In the genomic region with DNA sequence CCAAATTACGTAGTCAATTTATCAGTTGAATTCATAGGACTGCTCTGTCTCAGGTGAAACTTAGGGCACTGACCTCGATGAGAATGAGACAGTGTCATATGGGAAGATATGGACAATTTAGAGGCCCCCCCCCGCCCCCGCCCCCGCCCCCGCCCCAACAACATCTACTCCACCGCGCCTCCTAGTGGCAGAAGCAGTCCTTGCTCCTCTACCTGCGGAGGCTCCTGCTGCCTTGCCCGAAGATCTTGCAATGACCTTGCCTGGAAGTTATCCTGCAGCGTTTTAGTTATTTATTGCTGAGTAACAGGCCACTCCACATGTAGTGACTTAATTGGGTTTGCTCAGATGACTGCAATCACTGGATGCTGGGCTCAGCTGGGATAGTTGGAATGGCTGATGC, we compare ENCODE assay signal across 8 cellular contexts. TPM values are rescaled to one million over a fixed set of nuclear protein-coding genes. Genes with fewer than 3 reads are reported as not detected.
A peak's percentile ranks its signal among the peaks of the same experiment; 100 is the strongest.
DNase-seq lines count a peak whose midpoint lies in the region; ATAC-seq, FAIRE-seq and TF ChIP-seq lines count a peak whose summit lies in the region.

No MANE protein-coding gene starts in this region.

- H2AFZ ChIP-seq in SU-DHL-6 (ENCODE audit: low read depth, low read length, severe bottlenecking): no peak overlapping the region
- H2AFZ ChIP-seq in GM12878 (ENCODE audit: control insufficient read depth, low read depth, low read length): no peak overlapping the region

- H3K36me3 ChIP-seq in SU-DHL-6 (ENCODE audit: low read length): no peaks in the 10 kb centered on the region
- no peaks in the 10 kb centered on the region; a peak in 1 of 4 replicates for H3K36me3 ChIP-seq in GM12878 (ENCODE audit: control insufficient read depth in 2 of 2, insufficient read depth in 2 of 2, low read length in 1 of 2)
- H3K36me3 ChIP-seq in right lobe of liver: peaks cover 0 to 10% (median 5%) of the 10 kb centered on the region in 4 donors
- H3K36me3 ChIP-seq in thoracic aorta: peaks cover 15% of the 10 kb centered on the region

- RAD21 ChIA-PET in GM12878 (lab: Charles Lee; ENCODE audit: unreplicated experiment): interaction anchor here (0.6 kb wide), 1 partner anchor 188 kb away, joined by 3 read pairs; no protein-coding TSS in a partner anchor

- no peaks in the 10 kb centered on the region for H3K9me3 ChIP-seq in SU-DHL-6 (ENCODE audit: insufficient read depth, low read length)
- H3K9me3 ChIP-seq in GM12878 (replicated peaks; ENCODE audit: control insufficient read depth, insufficient read depth, low read length): no peaks in the 10 kb centered on the region
- H3K9me3 ChIP-seq in right lobe of liver: no peaks in the 10 kb centered on the region
- H3K9me3 ChIP-seq in thoracic aorta: no peaks in the 10 kb centered on the region

- no peak for TF ChIP-seq POLR2A in GM12878 (IDR thresholded peaks at IDR 0.05; ENCODE audit: low read depth, low read length)
- no peak for TF ChIP-seq POLR2A in right lobe of liver (IDR thresholded peaks at IDR 0.05)

- intact Hi-C loops in GM12878 (cut with micrococcal nuclease; ENCODE audit: unreplicated experiment): no loop called here
- intact Hi-C loops in right lobe of liver (cut with DNase I): no loop called here

- H3K9me2 ChIP-seq in SU-DHL-6 (replicated peaks; ENCODE audit: insufficient read depth, low read length): no peaks in the 10 kb centered on the region

- no peak for TF ChIP-seq EP300 in GM12878 (IDR thresholded peaks at IDR 0.05; ENCODE audit: borderline replicate concordance in 1 of 2, control insufficient read depth in 1 of 2, low read depth in 2 of 2, low read length in 2 of 2)

- peak; percentile 13 for TF ChIP-seq CTCF in SU-DHL-6 (IDR thresholded peaks at IDR 0.05; ENCODE audit: insufficient read depth, low read length, poor library complexity, severe bottlenecking)
- TF ChIP-seq CTCF in GM12878 (IDR thresholded peaks at IDR 0.05 in 2 of 3, conservative IDR thresholded peaks at IDR 0.05 in 1 of 3; ENCODE audit: control insufficient read depth in 2 of 3, extremely low read depth in 1 of 3, insufficient read depth in 1 of 3, low read depth in 3 of 3, low read length in 3 of 3): peak; percentile 11 to 28 (median 25); a peak in 3 of 6 replicates
- peak; percentile 11 to 55 (median 47) for TF ChIP-seq CTCF in right lobe of liver (IDR thresholded peaks at IDR 0.05)
- TF ChIP-seq CTCF in thoracic aorta (IDR thresholded peaks at IDR 0.05): peak; percentile 72

- SMC1A ChIA-PET in GM12878 (lab: Charles Lee; ENCODE audit: uncharacterized antibody, unreplicated experiment): interaction anchor here (0.8 to 1.0 kb wide), 2 partner anchors 12 to 14 kb away, joined by 3 read pairs; no protein-coding TSS in a partner anchor

- BruUV-seq in GM12878 (replicated peaks; lab: Mats Ljungman, UMichigan): no TSS peak

- no peaks in the 10 kb centered on the region for H3F3A ChIP-seq in SU-DHL-6 (ENCODE audit: insufficient read depth)

- H3K9ac ChIP-seq in SU-DHL-6 (ENCODE audit: low read length) (no peak overlapping the region), GM12878 (ENCODE audit: control insufficient read depth, insufficient read depth, low read length) (no peak overlapping the region)

- no peak for ATAC-seq in GM12878
- ATAC-seq in right lobe of liver: peak; percentile 47 to 59 (median 53)
- no peak for ATAC-seq in thoracic aorta (ENCODE audit: insufficient number of reproducible peaks, low FRiP score, low read depth)
- no peak for ATAC-seq in esophagus mucosa
- ATAC-seq in HG02852 (IDR thresholded peaks at IDR 0.05; ENCODE audit: unreplicated experiment): no peak

- H3K79me2 ChIP-seq in SU-DHL-6 (ENCODE audit: insufficient read depth, low read length): no peaks in the 10 kb centered on the region
- no peaks in the 10 kb centered on the region for H3K79me2 ChIP-seq in GM12878 (ENCODE audit: control insufficient read depth, insufficient read depth, low read length)

- no peak overlapping the region for H3K4me3 ChIP-seq in SU-DHL-6 (ENCODE audit: insufficient read depth, low read length, poor library complexity, severe bottlenecking)
- no peak overlapping the region for H3K4me3 ChIP-seq in GM12878
- no peak overlapping the region for H3K4me3 ChIP-seq in right lobe of liver
- H3K4me3 ChIP-seq in thoracic aorta: no peak overlapping the region

- H3K27me3 ChIP-seq in SU-DHL-6 (ENCODE audit: low read length) (no peaks in the 10 kb centered on the region), GM12878 (replicated peaks in 1 of 2; ENCODE audit: control insufficient read depth in 2 of 2, insufficient read depth in 2 of 2, low read length in 1 of 2) (no peaks in the 10 kb centered on the region), right lobe of liver (no peaks in the 10 kb centered on the region), thoracic aorta (replicated peaks; ENCODE audit: insufficient read depth) (no peaks in the 10 kb centered on the region)

- H3K4me2 ChIP-seq in SU-DHL-6 (ENCODE audit: low read depth, low read length, poor library complexity, severe bottlenecking): no peak overlapping the region
- no peak overlapping the region for H3K4me2 ChIP-seq in GM12878 (ENCODE audit: control insufficient read depth, insufficient read depth)

- FAIRE-seq in GM12878 (lab: Jason Lieb, UNC): no peak

- 0 out of 2 replicates have a peak, but pooled peaks have one; percentile 10 for TF ChIP-seq RAD21 in GM12878 (IDR thresholded peaks at IDR 0.05; ENCODE audit: insufficient read depth, low read depth, low read length)

- peaks cover 9% of the 10 kb centered on the region; the same call in 1 of the 2 replicates for H3K4me1 ChIP-seq in GM12878 (ENCODE audit: control insufficient read depth, insufficient read depth, low read length)
- H3K4me1 ChIP-seq in right lobe of liver: peaks cover 0 to 2% (median 0%) of the 10 kb centered on the region in 4 donors
- peaks cover 3 to 10% of the 10 kb centered on the region in 2 donors for H3K4me1 ChIP-seq in thoracic aorta (ENCODE audit: control insufficient read depth in 1 of 2, low read depth in 2 of 2)

- H4K20me1 ChIP-seq in SU-DHL-6 (ENCODE audit: low read depth, low read length): no peaks in the 10 kb centered on the region
- no peaks in the 10 kb centered on the region for H4K20me1 ChIP-seq in GM12878 (ENCODE audit: control insufficient read depth, insufficient read depth)

- WGBS in GM12878 (ENCODE audit: insufficient coverage, insufficient replicate concordance, low lambda C conversion rate, missing lambda C conversion rate): 44% methylated on average over 9 of the region's 11 CpGs
- 13% methylated on average over 7 of the region's 11 CpGs for WGBS in right lobe of liver (ENCODE audit: insufficient coverage, low coverage, low lambda C conversion rate, missing lambda C conversion rate)

- DNase-seq in NCI-H1417 (lab: John Stamatoyannopoulos, UW) (peak in 2 of 3 experiments; percentile 15 to 28), NCI-H1417 treated with DMSO at 0.1 percent for 48 hours (lab: John Stamatoyannopoulos, UW) (no peak), GM12878 (ENCODE audit: low read depth, low spot score) (no peak), right lobe of liver (peak in 1 of 3 donors; percentile 55), thoracic aorta (ENCODE audit: low spot score) (no peak)

- CTCF ChIA-PET in GM12878 (lab: Yijun Ruan, JAX): interaction anchor here (0.9 to 1.7 kb wide), 6 partner anchors 14 to 46 kb away, joined by 3 to 7 read pairs (median 5); a partner anchor contains a TSS

- in situ Hi-C loops in GM12878 (cut with MboI): no loop called here

- POLR2A ChIA-PET in GM12878 (lab: Charles Lee): no interaction called here

- H3K27ac ChIP-seq in SU-DHL-6 (ENCODE audit: low read depth, low read length): no peak overlapping the region
- H3K27ac ChIP-seq in GM12878 (ENCODE audit: control insufficient read depth, insufficient read depth): no peak overlapping the region
- H3K27ac ChIP-seq in right lobe of liver: no peak overlapping the region
- no peak overlapping the region for H3K27ac ChIP-seq in thoracic aorta

RNA-seq across cellular contexts. Expression of a gene that starts 15.1 kb away (rescaled TPM):
- total RNA-seq in GM12878 (2013; cell fraction: nucleolus; rRNA removed): 69.8 and 79.0 TPM in 2 replicates
- total RNA-seq in GM12878 (2014; rRNA removed): 11.5 and 13.6 TPM in 2 replicates
- 8.0 and 9.5 TPM in 2 replicates for total RNA-seq in GM12878 (2014; rRNA removed; fragmentation: Illumina TruSeq; extraction: Trizol)
- 17.9 and 18.8 TPM in 2 replicates for total RNA-seq in GM12878 (2021)
- polyA plus RNA-seq in GM12878 (2011; ENCODE audit: low read depth): 4.7 TPM
- 8.1 and 19.8 TPM in 2 replicates for polyA plus RNA-seq in GM12878 (2011; rRNA removed)
- polyA plus RNA-seq in GM12878 (2011; cell fraction: cytosol; rRNA removed): 19.2 and 26.8 TPM in 2 replicates
- polyA plus RNA-seq in GM12878 (2011; cell fraction: nucleus; rRNA removed): 35.5 and 37.6 TPM in 2 replicates
- polyA plus RNA-seq in GM12878 (2012): 14.7 and 24.2 TPM in 2 replicates
- 9.3 and 11.7 TPM in 2 replicates for polyA plus RNA-seq in GM12878 (2014; fragmentation: Illumina TruSeq; extraction: Trizol)
- 1 to 10 TPM in 1 of 2 experiments, under 1 TPM in 1; 0.34 to 1.4 TPM for polyA plus RNA-seq in GM12878 (2014; fragmentation: Nextera tagmentation; extraction: Ambion mirVana)
- polyA plus RNA-seq in GM12878 (2014; rRNA removed): 15.2 and 17.2 TPM in 2 replicates
- 10 to 100 TPM; 13.8 to 18.8 TPM for polyA plus RNA-seq in GM12878 (2016; fragmentation: Nextera tagmentation; extraction: Ambion mirVana)
- polyA minus RNA-seq in GM12878 (2011; rRNA and poly(A)+ RNA removed): 14.8 and 16.9 TPM in 2 replicates
- 11.5 and 13.1 TPM in 2 replicates for polyA minus RNA-seq in GM12878 (2011; cell fraction: cytosol; rRNA and poly(A)+ RNA removed)
- 11.2 and 18.3 TPM in 2 replicates for polyA minus RNA-seq in GM12878 (2011; cell fraction: nucleus; rRNA and poly(A)+ RNA removed)
- 10 to 100 TPM; 14.6 to 44.3 (median 33.8) TPM for total RNA-seq in right lobe of liver
- 100 to 1,000 TPM; 367 to 480 TPM for total RNA-seq in thoracic aorta
- 23.8 TPM for total RNA-seq in esophagus mucosa

RNA-seq across cellular contexts. Expression of a gene that starts 51.5 kb away (rescaled TPM):
- total RNA-seq in GM12878 (2013; cell fraction: nucleolus; rRNA removed): 50.1 and 57.7 TPM in 2 replicates
- total RNA-seq in GM12878 (2014; rRNA removed) (12.3 and 13.7 TPM in 2 replicates), GM12878 (2014; rRNA removed; fragmentation: Illumina TruSeq; extraction: Trizol) (6.2 and 6.3 TPM in 2 replicates), GM12878 (2021) (22.9 and 30.0 TPM in 2 replicates), right lobe of liver (10 to 100 TPM in 1 of 6 experiments, 1 to 10 TPM in 5; 2.0 to 10.7 (median 4.1) TPM), thoracic aorta (10 to 100 TPM; 30.8 to 34.9 TPM), esophagus mucosa (1.0 TPM)
- polyA plus RNA-seq in GM12878 (2011; ENCODE audit: low read depth): 3.3 TPM
- polyA plus RNA-seq in GM12878 (2011; rRNA removed) (3.5 and 8.0 TPM in 2 replicates), GM12878 (2014; fragmentation: Illumina TruSeq; extraction: Trizol) (2.5 and 7.3 TPM in 2 replicates), GM12878 (2014; fragmentation: Nextera tagmentation; extraction: Ambion mirVana) (under 1 TPM; 0.10 to 0.80 TPM), GM12878 (2014; rRNA removed) (20.2 and 21.9 TPM in 2 replicates), GM12878 (2016; fragmentation: Nextera tagmentation; extraction: Ambion mirVana) (1 to 10 TPM; 1.9 to 4.2 TPM)
- 6.5 and 7.7 TPM in 2 replicates for polyA plus RNA-seq in GM12878 (2011; cell fraction: cytosol; rRNA removed)
- 76.3 and 76.9 TPM in 2 replicates for polyA plus RNA-seq in GM12878 (2011; cell fraction: nucleus; rRNA removed)
- 8.5 and 11.5 TPM in 2 replicates for polyA plus RNA-seq in GM12878 (2012)
- polyA minus RNA-seq in GM12878 (2011; rRNA and poly(A)+ RNA removed): 6.4 and 13.3 TPM in 2 replicates
- polyA minus RNA-seq in GM12878 (2011; cell fraction: cytosol; rRNA and poly(A)+ RNA removed): 5.7 and 9.9 TPM in 2 replicates
- polyA minus RNA-seq in GM12878 (2011; cell fraction: nucleus; rRNA and poly(A)+ RNA removed): 12.2 and 21.5 TPM in 2 replicates

Comparison
In these comparisons a context has a peak if more than half of its experiments do, and no peak if none do; other contexts are left out.
1. DNase-seq: peak in NCI-H1417 (2 of 3); none in NCI-H1417 treated with DMSO at 0.1 percent for 48 hours (single experiment), GM12878 (single experiment) and thoracic aorta (single experiment).
2. CTCF ChIP-seq: peak in every context shown above with its lines; median percentile 72 in thoracic aorta; 47 in right lobe of liver; 25 in GM12878; 13 in SU-DHL-6.
3. ATAC-seq: peak in right lobe of liver (4 of 4); none in GM12878 (single experiment), thoracic aorta (single experiment), esophagus mucosa (single experiment) and HG02852 (single experiment).
4. RNA of a gene that starts 15.1 kb away (total RNA-seq): 367 to 480 TPM in thoracic aorta; 14.6 to 44.3 TPM in right lobe of liver, 23.8 TPM in esophagus mucosa (single experiment) and 8.0 to 79.0 TPM in GM12878; every median in the first group is over 4 times any median in the second.